Comparison of ENCODE assay signal across 1 cellular context in the genomic region with DNA sequence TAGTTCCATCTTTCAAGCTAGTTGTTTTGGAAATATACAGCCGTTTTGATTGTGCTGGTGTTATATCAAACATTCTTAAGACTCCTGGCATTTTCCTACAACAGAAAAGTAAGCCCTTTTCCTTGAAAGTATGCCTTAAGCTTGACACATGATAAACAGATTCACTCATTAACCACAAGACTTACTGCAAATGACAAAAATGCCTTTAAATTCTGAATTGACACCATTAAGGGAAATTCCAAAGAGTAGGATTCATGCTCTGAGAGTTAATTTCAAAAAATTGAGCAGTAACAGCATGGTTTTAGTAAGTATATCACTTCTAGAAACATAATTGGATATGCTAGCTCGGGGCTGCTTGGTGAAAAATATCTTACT.
TF ChIP-seq lines count a peak whose summit lies in the region.

No MANE protein-coding gene starts in this region.

TF ChIP-seq in neural cell, 6 proteins besides CTCF, POLR2A, EP300 and RAD21:
- TF ChIP-seq TAF1 (IDR thresholded peaks at IDR 0.05; ENCODE audit: low read depth): no peak
- TF ChIP-seq POLR2AphosphoS5 (IDR thresholded peaks at IDR 0.05): no peak
- no peak for TF ChIP-seq EZH2 (IDR thresholded peaks at IDR 0.05; ENCODE audit: borderline replicate concordance, insufficient read depth, low read length, poor library complexity, severe bottlenecking)
- TF ChIP-seq MXI1 (conservative IDR thresholded peaks at IDR 0.05; ENCODE audit: poor library complexity, severe bottlenecking): no peak
- no peak for TF ChIP-seq SMC3 (conservative IDR thresholded peaks at IDR 0.05; ENCODE audit: poor library complexity)
- TF ChIP-seq, protein P1, sequence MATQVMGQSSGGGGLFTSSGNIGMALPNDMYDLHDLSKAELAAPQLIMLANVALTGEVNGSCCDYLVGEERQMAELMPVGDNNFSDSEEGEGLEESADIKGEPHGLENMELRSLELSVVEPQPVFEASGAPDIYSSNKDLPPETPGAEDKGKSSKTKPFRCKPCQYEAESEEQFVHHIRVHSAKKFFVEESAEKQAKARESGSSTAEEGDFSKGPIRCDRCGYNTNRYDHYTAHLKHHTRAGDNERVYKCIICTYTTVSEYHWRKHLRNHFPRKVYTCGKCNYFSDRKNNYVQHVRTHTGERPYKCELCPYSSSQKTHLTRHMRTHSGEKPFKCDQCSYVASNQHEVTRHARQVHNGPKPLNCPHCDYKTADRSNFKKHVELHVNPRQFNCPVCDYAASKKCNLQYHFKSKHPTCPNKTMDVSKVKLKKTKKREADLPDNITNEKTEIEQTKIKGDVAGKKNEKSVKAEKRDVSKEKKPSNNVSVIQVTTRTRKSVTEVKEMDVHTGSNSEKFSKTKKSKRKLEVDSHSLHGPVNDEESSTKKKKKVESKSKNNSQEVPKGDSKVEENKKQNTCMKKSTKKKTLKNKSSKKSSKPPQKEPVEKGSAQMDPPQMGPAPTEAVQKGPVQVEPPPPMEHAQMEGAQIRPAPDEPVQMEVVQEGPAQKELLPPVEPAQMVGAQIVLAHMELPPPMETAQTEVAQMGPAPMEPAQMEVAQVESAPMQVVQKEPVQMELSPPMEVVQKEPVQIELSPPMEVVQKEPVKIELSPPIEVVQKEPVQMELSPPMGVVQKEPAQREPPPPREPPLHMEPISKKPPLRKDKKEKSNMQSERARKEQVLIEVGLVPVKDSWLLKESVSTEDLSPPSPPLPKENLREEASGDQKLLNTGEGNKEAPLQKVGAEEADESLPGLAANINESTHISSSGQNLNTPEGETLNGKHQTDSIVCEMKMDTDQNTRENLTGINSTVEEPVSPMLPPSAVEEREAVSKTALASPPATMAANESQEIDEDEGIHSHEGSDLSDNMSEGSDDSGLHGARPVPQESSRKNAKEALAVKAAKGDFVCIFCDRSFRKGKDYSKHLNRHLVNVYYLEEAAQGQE (IDR thresholded peaks at IDR 0.05; ENCODE audit: borderline replicate concordance): no peak
